Comparison of ENCODE assay signal across 8 cellular contexts in the genomic region with DNA sequence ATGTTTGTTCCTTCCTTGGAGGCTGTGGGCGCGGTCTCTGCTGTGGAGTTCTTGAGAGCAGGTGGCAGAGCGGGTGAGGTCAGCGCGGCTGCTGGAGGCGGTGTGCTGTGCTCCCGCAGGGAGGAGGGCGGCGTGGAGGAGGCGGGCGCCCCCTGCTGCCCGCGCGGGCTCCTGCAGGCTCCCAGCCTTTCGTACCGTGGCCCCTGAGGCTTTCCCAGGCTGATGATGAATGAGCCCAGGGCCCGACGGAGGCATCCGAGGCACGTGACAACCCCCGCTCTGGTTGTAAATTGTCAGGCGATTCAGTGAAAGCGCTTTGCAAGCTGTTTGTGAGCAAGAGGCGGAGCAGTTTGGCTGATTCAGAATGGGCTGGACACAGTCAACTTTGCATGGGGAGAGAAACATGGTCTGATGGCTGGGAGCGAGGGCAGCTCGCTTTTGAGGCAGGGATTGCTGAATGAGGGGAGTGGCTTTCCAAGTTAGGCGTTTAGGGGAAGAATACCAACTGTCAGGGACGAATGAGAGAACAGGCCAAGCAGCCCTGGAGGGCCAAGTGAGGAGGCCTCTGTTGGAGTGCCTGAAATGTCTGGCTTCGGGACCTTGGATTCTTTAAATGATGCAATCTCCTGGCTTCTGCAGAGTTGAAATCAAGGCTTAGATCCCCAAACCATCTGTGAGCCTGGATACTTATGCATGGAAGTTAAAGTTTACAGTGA. TPM values are rescaled to one million over a fixed set of nuclear protein-coding genes. Genes with fewer than 3 reads are reported as not detected.
DNase-seq lines count a peak whose midpoint lies in the region; ATAC-seq and TF ChIP-seq lines count a peak whose summit lies in the region.

No MANE protein-coding gene starts in this region.

- peak; percentile 97 for ATAC-seq in DND-41 (ENCODE audit: insufficient read depth, low read depth)
- peak; percentile 94 for ATAC-seq in WTC11

- H3K9me3 ChIP-seq in DND-41 (ENCODE audit: insufficient read depth, low read length, severe bottlenecking) (peaks cover 16% of the 10 kb centered on the region), breast epithelium (no peaks in the 10 kb centered on the region), spleen (peaks cover 0 to 30% (median 23%) of the 10 kb centered on the region in 8 donors)

- H3K4me1 ChIP-seq in DND-41 (ENCODE audit: insufficient read depth, low read length) = peaks cover 6% of the 10 kb centered on the region
- no peaks in the 10 kb centered on the region for H3K4me1 ChIP-seq in breast epithelium
- H3K4me1 ChIP-seq in spleen = peaks cover 5 to 17% (median 12%) of the 10 kb centered on the region in 6 donors

- intact Hi-C loops in breast epithelium (cut with DNase I; ENCODE audit: low total_unique reads) (no loop called here), spleen (cut with DNase I; ENCODE audit: low total_unique reads) (loop anchor here (5.0 to 10.0 kb wide), 2 partner anchors 247 to 355 kb away; no protein-coding TSS in a partner anchor)

- WGBS in spleen, 5 donors = 12 to 32% (median 14%) methylated on average over 8 to 29 of the region's 29 CpGs

- H3K79me2 ChIP-seq in DND-41 (ENCODE audit: insufficient read depth, low read length) = no peaks in the 10 kb centered on the region

- TF ChIP-seq CTCF in DND-41 (IDR thresholded peaks at IDR 0.05; ENCODE audit: borderline replicate concordance, extremely low read depth, low read length, poor library complexity, severe bottlenecking) (peak; percentile 98), WTC11 (IDR thresholded peaks at IDR 0.05) (peak; percentile 97), breast epithelium (IDR thresholded peaks at IDR 0.05) (peak; percentile 51 to 95 (median 88)), spleen (IDR thresholded peaks at IDR 0.05 in 8 of 11, conservative IDR thresholded peaks at IDR 0.05 in 3 of 11) (peak; percentile 84 to 99 (median 95))

- H3K27me3 Mint-ChIP-seq in WTC11 (ENCODE audit: low read depth) = peaks cover 30% of the 10 kb centered on the region

- H3K4me3 ChIP-seq in DND-41 (ENCODE audit: low read depth in 1 of 2, low read length in 2 of 2) (no peak overlapping the region), breast epithelium (peak overlapping the region in 2 of 3 donors; percentile 2 to 3), spleen (no peak overlapping the region)

- CTCF ChIA-PET in WTC11 (lab: Charles Lee) = interaction anchor here (0.6 to 3.7 kb wide), 26 partner anchors 8 to 413 kb away, joined by 3 to 26 read pairs (median 4); a partner anchor contains a TSS

- H3K4me1 Mint-ChIP-seq in WTC11 = peaks cover 21% of the 10 kb centered on the region

- peaks cover 41% of the 10 kb centered on the region for H3K9me3 Mint-ChIP-seq in WTC11

- no peak overlapping the region for H2AFZ ChIP-seq in DND-41 (ENCODE audit: low read depth, low read length)

- no peak overlapping the region for H3K9ac ChIP-seq in DND-41 (ENCODE audit: low read depth, low read length)

- DNase-seq in DND-41 (peak; percentile 82), HCEC 1CT (peak; percentile 97), NCI-H146 (lab: John Stamatoyannopoulos, UW) (peak; percentile 84), WTC11 (ENCODE audit: low spot score) (peak; percentile 95), breast epithelium (ENCODE audit: low spot score in 2 of 2) (peak; percentile 53 to 80), iPS-NIHi7 (ENCODE audit: extremely low spot score) (peak; percentile 97), spleen (peak; percentile 93), cortex of kidney (lab: John Stamatoyannopoulos, UW) (no peak)

- H3K36me3 ChIP-seq in DND-41 (ENCODE audit: insufficient read depth, low read length) (no peaks in the 10 kb centered on the region), breast epithelium (no peaks in the 10 kb centered on the region), spleen (no peaks in the 10 kb centered on the region)

- TF ChIP-seq POLR2A in breast epithelium (IDR thresholded peaks at IDR 0.05) (no peak), spleen (IDR thresholded peaks at IDR 0.05) (no peak)

- H3K4me2 ChIP-seq in DND-41 (ENCODE audit: insufficient read depth, low read length) = no peak overlapping the region; the same call in 1 of the 2 replicates

- POLR2A ChIA-PET in WTC11 (lab: Charles Lee) = interaction anchor here (0.6 to 0.9 kb wide), 3 partner anchors 10 to 253 kb away, joined by 3 to 6 read pairs (median 4); no protein-coding TSS in a partner anchor

- peak overlapping the region; percentile 56 for H3K4me3 Mint-ChIP-seq in WTC11

- H3K27me3 ChIP-seq in DND-41 (ENCODE audit: insufficient read depth, low read length, poor library complexity) (peaks cover 60% of the 10 kb centered on the region), breast epithelium (no peaks in the 10 kb centered on the region), spleen (replicated peaks in 1 of 7) (no peaks in the 10 kb centered on the region)

- H4K20me1 ChIP-seq in DND-41 (ENCODE audit: insufficient read depth, low read length) = peaks cover 23% of the 10 kb centered on the region; the same call in 1 of the 2 replicates

- peaks cover 39% of the 10 kb centered on the region for H3K36me3 Mint-ChIP-seq in WTC11

- peak overlapping the region; percentile 98 for H3K27ac Mint-ChIP-seq in WTC11

- H3K27ac ChIP-seq in DND-41 (ENCODE audit: low read length) (no peak overlapping the region), breast epithelium (no peak overlapping the region), spleen (peak overlapping the region in 2 of 8 donors; percentile 2 to 4)

TF ChIP-seq in WTC11, 78 proteins besides CTCF, POLR2A, EP300 and RAD21 (continues in another document):
- no peak; the same call in 1 of the 2 replicates for TF ChIP-seq FOXP1 (CRISPR knock-in tag; IDR thresholded peaks at IDR 0.05; ENCODE audit: borderline replicate concordance)
- TF ChIP-seq NR3C1 (CRISPR knock-in tag; conservative IDR thresholded peaks at IDR 0.05; ENCODE audit: low read depth) = no peak
- TF ChIP-seq NFE2L1 (CRISPR knock-in tag; IDR thresholded peaks at IDR 0.05) = no peak
- TF ChIP-seq, protein P1, sequence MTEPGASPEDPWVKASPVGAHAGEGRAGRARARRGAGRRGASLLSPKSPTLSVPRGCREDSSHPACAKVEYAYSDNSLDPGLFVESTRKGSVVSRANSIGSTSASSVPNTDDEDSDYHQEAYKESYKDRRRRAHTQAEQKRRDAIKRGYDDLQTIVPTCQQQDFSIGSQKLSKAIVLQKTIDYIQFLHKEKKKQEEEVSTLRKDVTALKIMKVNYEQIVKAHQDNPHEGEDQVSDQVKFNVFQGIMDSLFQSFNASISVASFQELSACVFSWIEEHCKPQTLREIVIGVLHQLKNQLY (CRISPR knock-in tag; IDR thresholded peaks at IDR 0.05) = no peak
- no peak for TF ChIP-seq TCF7 (CRISPR knock-in tag; IDR thresholded peaks at IDR 0.05; ENCODE audit: low read depth)
- TF ChIP-seq, protein P2, sequence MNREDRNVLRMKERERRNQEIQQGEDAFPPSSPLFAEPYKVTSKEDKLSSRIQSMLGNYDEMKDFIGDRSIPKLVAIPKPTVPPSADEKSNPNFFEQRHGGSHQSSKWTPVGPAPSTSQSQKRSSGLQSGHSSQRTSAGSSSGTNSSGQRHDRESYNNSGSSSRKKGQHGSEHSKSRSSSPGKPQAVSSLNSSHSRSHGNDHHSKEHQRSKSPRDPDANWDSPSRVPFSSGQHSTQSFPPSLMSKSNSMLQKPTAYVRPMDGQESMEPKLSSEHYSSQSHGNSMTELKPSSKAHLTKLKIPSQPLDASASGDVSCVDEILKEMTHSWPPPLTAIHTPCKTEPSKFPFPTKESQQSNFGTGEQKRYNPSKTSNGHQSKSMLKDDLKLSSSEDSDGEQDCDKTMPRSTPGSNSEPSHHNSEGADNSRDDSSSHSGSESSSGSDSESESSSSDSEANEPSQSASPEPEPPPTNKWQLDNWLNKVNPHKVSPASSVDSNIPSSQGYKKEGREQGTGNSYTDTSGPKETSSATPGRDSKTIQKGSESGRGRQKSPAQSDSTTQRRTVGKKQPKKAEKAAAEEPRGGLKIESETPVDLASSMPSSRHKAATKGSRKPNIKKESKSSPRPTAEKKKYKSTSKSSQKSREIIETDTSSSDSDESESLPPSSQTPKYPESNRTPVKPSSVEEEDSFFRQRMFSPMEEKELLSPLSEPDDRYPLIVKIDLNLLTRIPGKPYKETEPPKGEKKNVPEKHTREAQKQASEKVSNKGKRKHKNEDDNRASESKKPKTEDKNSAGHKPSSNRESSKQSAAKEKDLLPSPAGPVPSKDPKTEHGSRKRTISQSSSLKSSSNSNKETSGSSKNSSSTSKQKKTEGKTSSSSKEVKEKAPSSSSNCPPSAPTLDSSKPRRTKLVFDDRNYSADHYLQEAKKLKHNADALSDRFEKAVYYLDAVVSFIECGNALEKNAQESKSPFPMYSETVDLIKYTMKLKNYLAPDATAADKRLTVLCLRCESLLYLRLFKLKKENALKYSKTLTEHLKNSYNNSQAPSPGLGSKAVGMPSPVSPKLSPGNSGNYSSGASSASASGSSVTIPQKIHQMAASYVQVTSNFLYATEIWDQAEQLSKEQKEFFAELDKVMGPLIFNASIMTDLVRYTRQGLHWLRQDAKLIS (CRISPR knock-in tag; IDR thresholded peaks at IDR 0.05; ENCODE audit: borderline replicate concordance) = 0 out of 2 replicates have a peak, but pooled peaks have one; percentile 86
- no peak for TF ChIP-seq TEAD4 (CRISPR knock-in tag; IDR thresholded peaks at IDR 0.05)
- no peak for TF ChIP-seq ZNF416 (CRISPR knock-in tag; IDR thresholded peaks at IDR 0.05)
- no peak for TF ChIP-seq MYBL2 (CRISPR knock-in tag; IDR thresholded peaks at IDR 0.05)
- TF ChIP-seq PRRX2 (CRISPR knock-in tag; IDR thresholded peaks at IDR 0.05) = no peak
- TF ChIP-seq CREB1 (CRISPR knock-in tag; IDR thresholded peaks at IDR 0.05) = peak; percentile 75; the same call in 1 of the 2 replicates
- TF ChIP-seq MXD4 (CRISPR knock-in tag; IDR thresholded peaks at IDR 0.05; ENCODE audit: borderline replicate concordance) = no peak
- no peak for TF ChIP-seq ZNF317 (CRISPR knock-in tag; IDR thresholded peaks at IDR 0.05; ENCODE audit: borderline replicate concordance, low read depth)
- TF ChIP-seq, protein P3, sequence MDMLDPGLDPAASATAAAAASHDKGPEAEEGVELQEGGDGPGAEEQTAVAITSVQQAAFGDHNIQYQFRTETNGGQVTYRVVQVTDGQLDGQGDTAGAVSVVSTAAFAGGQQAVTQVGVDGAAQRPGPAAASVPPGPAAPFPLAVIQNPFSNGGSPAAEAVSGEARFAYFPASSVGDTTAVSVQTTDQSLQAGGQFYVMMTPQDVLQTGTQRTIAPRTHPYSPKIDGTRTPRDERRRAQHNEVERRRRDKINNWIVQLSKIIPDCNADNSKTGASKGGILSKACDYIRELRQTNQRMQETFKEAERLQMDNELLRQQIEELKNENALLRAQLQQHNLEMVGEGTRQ (CRISPR knock-in tag; IDR thresholded peaks at IDR 0.05) = peak; percentile 95
- TF ChIP-seq ZNF263 (CRISPR knock-in tag; IDR thresholded peaks at IDR 0.05; ENCODE audit: low read depth) = peak; percentile 100
- no peak for TF ChIP-seq ZNF219 (CRISPR knock-in tag; IDR thresholded peaks at IDR 0.05; ENCODE audit: borderline replicate concordance)
- TF ChIP-seq ZNF232 (CRISPR knock-in tag; IDR thresholded peaks at IDR 0.05) = peak; percentile 30; the same call in 1 of the 2 replicates

RNA-seq across cellular contexts. Expression of a gene that starts 46.6 kb away (rescaled TPM):
- total RNA-seq in WTC11 (2021) (18.3 to 19.1 TPM (median 18.9 TPM) in 3 replicates), breast epithelium (1 to 10 TPM; 4.6 to 8.8 (median 6.4) TPM), spleen (1 to 10 TPM in 6 of 7 donors, under 1 TPM in 1; 0.79 to 3.8 (median 1.3) TPM)
- under 1 TPM; 0.32 to 0.74 (median 0.39) TPM for polyA plus RNA-seq in spleen

Comparison
In these comparisons a context has a peak if more than half of its experiments do, and no peak if none do; other contexts are left out.
1. H3K4me3 ChIP-seq: peak in breast epithelium (2 of 3); none in DND-41 (0 of 2) and spleen (0 of 8).
2. Peak in every context shown above with its lines, with median percentiles within 50 percentile points of each other: CTCF ChIP-seq.